Comparison of ENCODE assay signal across 8 cellular contexts in the genomic region with DNA sequence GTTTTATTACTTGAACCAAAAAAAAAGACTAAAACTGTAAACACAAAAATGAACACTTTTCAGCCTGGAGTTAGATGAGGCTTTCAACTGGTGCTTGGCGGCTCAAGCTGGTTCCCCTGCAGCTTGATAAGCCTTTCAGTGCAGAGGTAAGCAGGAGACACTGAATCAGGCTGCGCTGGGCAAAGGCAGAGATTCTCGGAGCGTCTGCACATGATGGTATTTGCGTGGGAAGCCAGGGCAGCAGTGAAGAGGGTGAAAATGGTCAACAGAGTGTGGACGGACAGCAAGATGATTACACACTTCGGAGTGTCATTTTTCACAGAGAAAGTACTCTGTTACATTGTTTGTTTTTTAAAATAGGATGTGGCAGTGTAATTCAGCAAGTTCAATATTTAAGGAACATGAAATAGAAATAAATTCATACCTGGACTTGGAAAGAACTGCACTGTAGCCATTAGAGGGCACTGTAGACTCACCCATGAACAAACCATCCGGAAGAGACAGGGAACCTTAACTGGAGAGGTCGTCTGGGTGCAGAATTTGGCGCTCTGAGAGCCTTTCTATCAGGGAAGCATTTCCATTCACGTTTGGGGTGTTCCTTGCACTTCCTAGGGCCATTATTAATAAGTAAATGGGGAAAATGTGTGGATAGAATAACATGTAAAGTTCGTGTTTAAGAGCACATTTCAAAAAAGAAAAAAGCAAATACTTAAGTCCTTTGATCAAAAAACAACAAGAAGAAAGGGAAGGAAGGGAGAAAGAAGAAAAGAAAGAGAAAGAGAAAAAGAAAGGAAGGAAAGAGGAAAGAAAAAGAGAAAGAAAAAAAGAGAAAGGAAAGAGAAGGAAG.
DNase-seq lines count a peak whose midpoint lies in the region; ATAC-seq and TF ChIP-seq lines count a peak whose summit lies in the region.

No MANE protein-coding gene starts in this region.

- H3K36me3 ChIP-seq in ovary = no peaks in the 10 kb centered on the region

- peak; percentile 65 for DNase-seq in AG08396 (ENCODE audit: low spot score)
- peak; percentile 76 for DNase-seq in NCI-H2227 treated with DMSO at 0.1 percent for 48 hours (lab: John Stamatoyannopoulos, UW)
- DNase-seq in activated CD4-positive, alpha-beta T cell treated with anti-CD3 and anti-CD28 coated beads, Interleukin-2, amount 10 ng/mL, durations not matched to agents 24 days and 14 days = peak; percentile 85
- peak; percentile 76 for DNase-seq in fibroblast of the aortic adventitia (ENCODE audit: low read depth)
- DNase-seq in ovary = no peak
- DNase-seq in GOT3 (lab: John Stamatoyannopoulos, UW) = no peak

- peaks cover 2% of the 10 kb centered on the region for H3K4me1 ChIP-seq in ovary (ENCODE audit: insufficient read depth)

- peak overlapping the region; percentile 8 for H3K27ac Mint-ChIP-seq in activated CD4-positive, alpha-beta T cell treated with anti-CD3 and anti-CD28 coated beads, Interleukin-2, amount 10 ng/mL, durations not matched to agents 24 days and 14 days

- no peak for TF ChIP-seq EP300 in ovary (IDR thresholded peaks at IDR 0.05)

- no peaks in the 10 kb centered on the region for H3K27me3 ChIP-seq in ovary

- no peak for TF ChIP-seq POLR2A in ovary (IDR thresholded peaks at IDR 0.05)

- ATAC-seq in HG03159 (IDR thresholded peaks at IDR 0.05; ENCODE audit: unreplicated experiment) = peak; percentile 63

- WGBS in ovary, 3 donors = 5 to 13% (median 6%) methylated on average over 12 of the region's 12 CpGs

- H3K9me3 ChIP-seq in ovary = no peaks in the 10 kb centered on the region

- TF ChIP-seq CTCF in GM12872 (IDR thresholded peaks at IDR 0.05; ENCODE audit: insufficient read depth, low read depth, low read length) = peak; percentile 71
- peak; percentile 74 for TF ChIP-seq CTCF in fibroblast of the aortic adventitia (IDR thresholded peaks at IDR 0.05; ENCODE audit: insufficient read depth, low read length)
- peak in 2 of 3 donors; percentile 22 to 26 for TF ChIP-seq CTCF in ovary (IDR thresholded peaks at IDR 0.05)

- peaks cover 10% of the 10 kb centered on the region for H3K27me3 Mint-ChIP-seq in activated CD4-positive, alpha-beta T cell treated with anti-CD3 and anti-CD28 coated beads, Interleukin-2, amount 10 ng/mL, durations not matched to agents 24 days and 14 days

- intact Hi-C loops in activated CD4-positive, alpha-beta T cell treated with anti-CD3 and anti-CD28 coated beads, Interleukin-2, amount 10 ng/mL, durations not matched to agents 24 days and 14 days (cut with micrococcal nuclease) = loop anchor here (2.0 to 10.0 kb wide), 6 partner anchors 152 to 1252 kb away; partner anchors contain the start of genes MED10 and TENT4A
- intact Hi-C loops in ovary (cut with DNase I) = loop anchor here in 2 of 4 donors (10.0 kb wide), 3 partner anchors 392 to 1252 kb away; no protein-coding TSS in a partner anchor

- H3K4me3 ChIP-seq in fibroblast of the aortic adventitia (ENCODE audit: low read depth, low read length) = no peak overlapping the region
- H3K4me3 ChIP-seq in ovary = no peak overlapping the region

- H3K9me3 Mint-ChIP-seq in activated CD4-positive, alpha-beta T cell treated with anti-CD3 and anti-CD28 coated beads, Interleukin-2, amount 10 ng/mL, durations not matched to agents 24 days and 14 days = no peaks in the 10 kb centered on the region

- peaks cover 8% of the 10 kb centered on the region for H3K36me3 Mint-ChIP-seq in activated CD4-positive, alpha-beta T cell treated with anti-CD3 and anti-CD28 coated beads, Interleukin-2, amount 10 ng/mL, durations not matched to agents 24 days and 14 days (ENCODE audit: low read depth)

- H3K27ac ChIP-seq in ovary = no peak overlapping the region

- H3K4me1 Mint-ChIP-seq in activated CD4-positive, alpha-beta T cell treated with anti-CD3 and anti-CD28 coated beads, Interleukin-2, amount 10 ng/mL, durations not matched to agents 24 days and 14 days = peaks cover 17% of the 10 kb centered on the region

- H3K4me3 Mint-ChIP-seq in activated CD4-positive, alpha-beta T cell treated with anti-CD3 and anti-CD28 coated beads, Interleukin-2, amount 10 ng/mL, durations not matched to agents 24 days and 14 days = peak overlapping the region; percentile 74

Comparison
In these comparisons a context has a peak if more than half of its experiments do, and no peak if none do; other contexts are left out.
1. DNase-seq: peak in AG08396 (single experiment), NCI-H2227 treated with DMSO at 0.1 percent for 48 hours (single experiment), activated CD4-positive, alpha-beta T cell treated with anti-CD3 and anti-CD28 coated beads, Interleukin-2, amount 10 ng/mL, durations not matched to agents 24 days and 14 days (single experiment) and fibroblast of the aortic adventitia (single experiment); none in ovary (0 of 5) and GOT3 (single experiment).
2. CTCF ChIP-seq: peak in every context shown above with its lines; median percentile 74 in fibroblast of the aortic adventitia; 71 in GM12872; 24 in ovary.